ENCODE assay signal across 12 cellular contexts in the genomic region with DNA sequence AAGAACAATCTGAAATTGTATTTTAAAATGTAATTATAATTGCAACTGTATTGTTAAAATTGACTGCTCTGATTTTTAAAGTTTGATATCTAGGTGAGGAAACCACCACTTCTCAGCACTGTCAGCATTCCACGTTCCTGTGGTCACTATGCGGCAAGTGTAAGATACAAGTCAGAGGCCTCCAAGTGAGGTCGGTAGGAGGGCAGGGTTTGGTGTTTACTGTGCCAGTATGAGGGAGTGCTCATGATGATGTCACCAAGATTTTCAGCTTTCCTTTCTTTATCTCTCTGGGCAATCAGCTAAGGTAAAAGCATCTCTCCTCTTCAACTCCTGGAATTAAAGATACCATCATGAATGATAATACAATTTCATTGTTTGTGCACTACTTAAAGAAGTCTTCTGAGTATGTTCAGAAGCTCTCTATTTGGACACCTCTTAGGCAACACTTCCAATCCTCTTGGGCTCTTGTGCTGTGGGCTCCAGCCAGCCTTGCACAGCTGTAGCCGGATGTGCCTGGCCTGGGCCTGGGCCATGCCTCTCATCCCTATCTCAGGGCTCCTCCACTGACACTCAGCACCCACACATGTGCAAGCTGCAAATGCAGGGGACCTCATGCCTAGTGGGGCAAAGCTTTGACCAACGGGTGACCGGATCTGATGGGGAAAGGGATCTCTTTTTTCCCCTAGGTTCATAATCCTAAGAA. TPM values are rescaled to one million over a fixed set of nuclear protein-coding genes. Genes with fewer than 3 reads are reported as not detected.
A peak's percentile ranks its signal among the peaks of the same experiment; 100 is the strongest.
DNase-seq lines count a peak whose midpoint lies in the region; ATAC-seq and TF ChIP-seq lines count a peak whose summit lies in the region.
"Had no signal": no experiment of that assay in that cellular context is flagged by ENCODE, and none has a peak within 500 bp of the region (broad histone marks: within the 10 kb centered on the region; RNA-seq: fewer than 3 reads in every experiment).

No MANE protein-coding gene starts in this region.

- no peak overlapping the region for H2AK5ac ChIP-seq in H9 (ENCODE audit: insufficient read length, low read length)

- H3K23me2 ChIP-seq in H9 (ENCODE audit: insufficient read length, low read depth, low read length, poor library complexity, severe bottlenecking) = no peaks in the 10 kb centered on the region

- WGBS in H9 (ENCODE audit: extremely low coverage, insufficient read length, low lambda C conversion rate) = no CpG with 5 or more reads among the region's 6 CpGs

- no peaks in the 10 kb centered on the region for H3K36me3 Mint-ChIP-seq in T-helper 17 cell (ENCODE audit: low read depth)
- no peaks in the 10 kb centered on the region for H3K36me3 Mint-ChIP-seq in activated naive CD8-positive, alpha-beta T cell treated with anti-CD3 and anti-CD28 coated beads for 36 hours
- no peaks in the 10 kb centered on the region for H3K36me3 Mint-ChIP-seq in Calu3 (ENCODE audit: insufficient read depth, unreplicated experiment)
- H3K36me3 Mint-ChIP-seq in H9 (ENCODE audit: insufficient read depth in 1 of 3, low read depth in 3 of 3) = no peaks in the 10 kb centered on the region

- H3K9me3 ChIP-seq in T-helper 17 cell (ENCODE audit: control insufficient read depth, low read length, poor library complexity, severe bottlenecking) = no peaks in the 10 kb centered on the region
- H3K9me3 ChIP-seq in H9 (ENCODE audit: control insufficient read depth, low read depth, low read length) = no peaks in the 10 kb centered on the region

- H3K4me1 ChIP-seq in H9 (ENCODE audit: insufficient read depth, low read length) = no peaks in the 10 kb centered on the region

- intact Hi-C loops in Calu3 (cut with micrococcal nuclease; ENCODE audit: unreplicated experiment) (no loop called here), posterior cingulate gyrus (cut with DNase I) (no loop called here)

- H3K9ac ChIP-seq in H9 (ENCODE audit: extremely low read depth, insufficient read length, low read length) = no peak overlapping the region

- H2BK120ac ChIP-seq in H9 (ENCODE audit: low read depth, low read length, poor library complexity, severe bottlenecking) = no peak overlapping the region

- peak; percentile 95 for ATAC-seq in T-helper 17 cell

- H3K4me3 Mint-ChIP-seq in T-helper 17 cell (no peak overlapping the region), Calu3 (ENCODE audit: low read depth, unreplicated experiment) (no peak overlapping the region), H9 (no peak overlapping the region)
- H3K4me3 Mint-ChIP-seq in activated naive CD8-positive, alpha-beta T cell treated with anti-CD3 and anti-CD28 coated beads for 36 hours = peak overlapping the region; percentile 25

- H3K14ac ChIP-seq in H9 (ENCODE audit: insufficient read depth, low read length) = no peak overlapping the region

- no peak overlapping the region for H3T11ph ChIP-seq in H9 (ENCODE audit: low read length)

- H3K4me2 ChIP-seq in H9 (ENCODE audit: insufficient read depth, insufficient read length, low read length) = no peak overlapping the region

- no peak overlapping the region for H3K27ac ChIP-seq in H9 (ENCODE audit: insufficient read length, low read depth, low read length)

- H3K27me3 ChIP-seq in H9 (ENCODE audit: insufficient read depth, low read length) = no peaks in the 10 kb centered on the region

- H2BK20ac ChIP-seq in H9 (ENCODE audit: low read depth, low read length, poor library complexity, severe bottlenecking) = no peak overlapping the region

- peak; percentile 80 for DNase-seq in activated effector memory CD4-positive, alpha-beta T cell treated with anti-CD3 and anti-CD28 coated beads, Interleukin-2, amount 50 U/mL, for 16 hours
- DNase-seq in activated effector memory CD4-positive, alpha-beta T cell treated with Interleukin-2 at 50 U/mL for 16 hours = no peak
- DNase-seq in T-helper 17 cell (peak in 1 of 3 donors; percentile 16), Calu3 (no peak), H9 (no peak), posterior cingulate gyrus (no peak)
- DNase-seq in activated naive CD8-positive, alpha-beta T cell treated with anti-CD3 and anti-CD28 coated beads for 36 hours = no peak
- DNase-seq in stimulated activated CD8-positive, alpha-beta memory T cell treated with anti-CD3 and anti-CD28 coated beads, Interleukin-12 subunit alpha, Interleukin-12 subunit beta, amount 100 ng/mL, for 1 hour (ENCODE audit: low read depth) = peak; percentile 13
- DNase-seq: amniotic stem cell, NCI-H774, nucleus accumbens, SW 1271 had no signal

- BruUV-seq in Calu3 (replicated peaks; lab: Mats Ljungman, UMichigan) = no TSS peak

- H3K4me1 Mint-ChIP-seq in T-helper 17 cell = peaks cover 60% of the 10 kb centered on the region
- peaks cover 51% of the 10 kb centered on the region for H3K4me1 Mint-ChIP-seq in activated naive CD8-positive, alpha-beta T cell treated with anti-CD3 and anti-CD28 coated beads for 36 hours
- no peaks in the 10 kb centered on the region for H3K4me1 Mint-ChIP-seq in Calu3 (ENCODE audit: low read depth, unreplicated experiment)
- no peaks in the 10 kb centered on the region for H3K4me1 Mint-ChIP-seq in H9

- no peak overlapping the region for H4K5ac ChIP-seq in H9 (ENCODE audit: insufficient read length, low read depth, low read length)

- H2BK12ac ChIP-seq in H9 (ENCODE audit: insufficient read length, low read depth, low read length) = no peak overlapping the region

- H4K8ac ChIP-seq in H9 (replicated peaks; ENCODE audit: insufficient read length, low read depth, low read length) = no peak overlapping the region

- no peak overlapping the region for H2BK5ac ChIP-seq in H9 (ENCODE audit: insufficient read length, low read length)

- H3K79me1 ChIP-seq in H9 (ENCODE audit: insufficient read depth, low read depth, low read length, poor library complexity, severe bottlenecking) = no peaks in the 10 kb centered on the region

- no peak overlapping the region for H3K4ac ChIP-seq in H9 (ENCODE audit: low read depth, low read length)

- H3K9me3 Mint-ChIP-seq in activated naive CD8-positive, alpha-beta T cell treated with anti-CD3 and anti-CD28 coated beads for 36 hours = no peaks in the 10 kb centered on the region
- H3K9me3 Mint-ChIP-seq in Calu3 (ENCODE audit: low read depth, unreplicated experiment) (no peaks in the 10 kb centered on the region), H9 (peaks cover 0 to under 1% of the 10 kb centered on the region in 2 experiments; a peak in 2 of 5 replicates)

- H4K20me1 ChIP-seq in H9 (ENCODE audit: control insufficient read depth, insufficient read depth, insufficient read length) = no peaks in the 10 kb centered on the region

- no peak overlapping the region for H2BK15ac ChIP-seq in H9 (ENCODE audit: low read depth, low read length)

- CTCF ChIA-PET in Calu3 (lab: Charles Lee) = interaction anchor here (0.7 to 1.5 kb wide), 3 partner anchors 9 to 181 kb away, joined by 3 to 4 read pairs (median 3); no protein-coding TSS in a partner anchor

- H3K27ac Mint-ChIP-seq in T-helper 17 cell (peak overlapping the region; percentile 88), Calu3 (ENCODE audit: unreplicated experiment) (no peak overlapping the region), H9 (no peak overlapping the region)
- no peak overlapping the region for H3K27ac Mint-ChIP-seq in activated naive CD8-positive, alpha-beta T cell treated with anti-CD3 and anti-CD28 coated beads for 36 hours

- H3K23ac ChIP-seq in H9 (ENCODE audit: insufficient read length, low read depth, low read length) = no peak overlapping the region

- no peak overlapping the region for H4K91ac ChIP-seq in H9 (ENCODE audit: insufficient read length, low read depth, low read length)

- TF ChIP-seq CTCF in Calu3 (IDR thresholded peaks at IDR 0.05; ENCODE audit: unreplicated experiment) (no peak), H9 (conservative IDR thresholded peaks at IDR 0.05) (no peak)

- no peaks in the 10 kb centered on the region for H3K27me3 Mint-ChIP-seq in T-helper 17 cell
- peaks cover 7% of the 10 kb centered on the region for H3K27me3 Mint-ChIP-seq in activated naive CD8-positive, alpha-beta T cell treated with anti-CD3 and anti-CD28 coated beads for 36 hours
- peaks cover 43% of the 10 kb centered on the region for H3K27me3 Mint-ChIP-seq in Calu3 (ENCODE audit: unreplicated experiment)
- H3K27me3 Mint-ChIP-seq in H9 (ENCODE audit: low read depth) = no peaks in the 10 kb centered on the region

- H3K56ac ChIP-seq in H9 (ENCODE audit: insufficient read length, low read depth, low read length) = no peak overlapping the region

- no peak overlapping the region for H3K18ac ChIP-seq in H9 (ENCODE audit: insufficient read length, low read depth, low read length)

- no peaks in the 10 kb centered on the region for H3K79me2 ChIP-seq in H9 (ENCODE audit: insufficient read depth, low read length)

- H2AFZ ChIP-seq in H9 (ENCODE audit: low read length) = no peak overlapping the region

RNA-seq across cellular contexts. Expression of a gene that starts 42.9 kb away (rescaled TPM):
- under 1 TPM; 0.23 to 0.37 TPM for total RNA-seq in T-helper 17 cell
- not detected for total RNA-seq in activated naive CD8-positive, alpha-beta T cell treated with anti-CD3 and anti-CD28 coated beads for 36 hours
- 0.17 TPM in 1 of 2 replicates, not detected in the other for total RNA-seq in Calu3 (2022)
- total RNA-seq in H9 (2021) = not detected in 2 replicates

Comparison
In these comparisons a context has a peak if more than half of its experiments do, and no peak if none do; other contexts are left out.
1. DNase-seq: peak in activated effector memory CD4-positive, alpha-beta T cell treated with anti-CD3 and anti-CD28 coated beads, Interleukin-2, amount 50 U/mL, for 16 hours (single experiment) and stimulated activated CD8-positive, alpha-beta memory T cell treated with anti-CD3 and anti-CD28 coated beads, Interleukin-12 subunit alpha, Interleukin-12 subunit beta, amount 100 ng/mL, for 1 hour (single experiment); none in activated effector memory CD4-positive, alpha-beta T cell treated with Interleukin-2 at 50 U/mL for 16 hours (single experiment), activated naive CD8-positive, alpha-beta T cell treated with anti-CD3 and anti-CD28 coated beads for 36 hours (single experiment), Calu3 (single experiment), H9 (single experiment) and posterior cingulate gyrus (0 of 10).